Comparison of ENCODE assay signal across 8 cellular contexts in genomic region chr4:76305971-76306881, GRCh38. TPM values are rescaled to one million over a fixed set of nuclear protein-coding genes. Genes with fewer than 3 reads are reported as not detected.
DNase-seq lines count a peak whose midpoint lies in the region; ATAC-seq, FAIRE-seq and TF ChIP-seq lines count a peak whose summit lies in the region.

Gene STBD1, plus strand, starts transcription at chr4:76306733. Its CDS starts 37 bp downstream, at chr4:76306770.

- peak within 1 kb of the TSS; percentile 57 to 90 (median 84) for H3K27ac ChIP-seq in adrenal gland

- TF ChIP-seq POLR2A in adrenal gland (IDR thresholded peaks at IDR 0.05): peak in 1 of 2 donors; percentile 63

- H3K36me3 Mint-ChIP-seq in HFFc6 (ENCODE audit: low read depth): peaks cover 15% of the 10 kb centered on the region

- peak within 1 kb of the TSS; percentile 94 for H3K4me3 Mint-ChIP-seq in HFFc6

- WGBS in adrenal gland, 4 donors: 0 to 3% (median 0%) methylated on average over 22 to 85 of the region's 85 CpGs

- ATAC-seq in HG02938 (IDR thresholded peaks at IDR 0.05; ENCODE audit: unreplicated experiment) (no peak), HG03135 (IDR thresholded peaks at IDR 0.05; ENCODE audit: unreplicated experiment) (no peak)

- TF ChIP-seq CTCF in HFFc6 (IDR thresholded peaks at IDR 0.05) (no peak), adrenal gland (IDR thresholded peaks at IDR 0.05) (peak in 3 of 6 experiments; percentile 5 to 18 (median 5))

- H3K27ac Mint-ChIP-seq in HFFc6: peak within 1 kb of the TSS; percentile 87

- no peak for FAIRE-seq in RCC 7860 (lab: Jason Lieb, UNC)

- peaks cover 4 to 28% of the 10 kb centered on the region in 2 donors for H3K4me1 ChIP-seq in adrenal gland (replicated peaks in 1 of 2)

- H3K4me1 Mint-ChIP-seq in HFFc6 (ENCODE audit: low read depth): peaks cover 45% of the 10 kb centered on the region

- H3K36me3 ChIP-seq in adrenal gland (replicated peaks in 1 of 2): no peaks in the 10 kb centered on the region

- intact Hi-C loops in adrenal gland (cut with DNase I) (loop anchor here (10.0 kb wide), 2 partner anchors 111 to 121 kb away; no protein-coding TSS in a partner anchor), cardiac septum (cut with DNase I) (loop anchor here (1.0 to 10.0 kb wide), 6 partner anchors 54 to 189 kb away; partner anchors contain the start of genes CCDC158, FAM47E and SCARB2)

- H3K27me3 Mint-ChIP-seq in HFFc6 (ENCODE audit: insufficient read depth): peaks cover 3% of the 10 kb centered on the region

- peak; percentile 20 for DNase-seq in CMK (ENCODE audit: low read depth)
- DNase-seq in HFFc6: peak; percentile 61
- DNase-seq in RCC 7860 (ENCODE audit: low spot score): peak; percentile 64
- DNase-seq in adrenal gland: peak; percentile 76 to 90 (median 78)
- peak; percentile 93 for DNase-seq in cardiac septum (ENCODE audit: low spot score)
- DNase-seq in occipital lobe (lab: John Stamatoyannopoulos, UW): peak; percentile 37

- peak within 1 kb of the TSS; percentile 62 to 87 (median 74) for H3K4me3 ChIP-seq in adrenal gland

- H3K27me3 ChIP-seq in adrenal gland: no peaks in the 10 kb centered on the region

- no peaks in the 10 kb centered on the region for H3K9me3 Mint-ChIP-seq in HFFc6

- H3K9me3 ChIP-seq in adrenal gland (replicated peaks in 1 of 3): no peaks in the 10 kb centered on the region

RNA-seq across cellular contexts. Expression of gene STBD1, which starts in this region (rescaled TPM):
- total RNA-seq in HFFc6 (2021; fragmentation: NEBNext Ultra II Directional; extraction: Animal tissue kit (Norgen Biotek cat#: 25700)): 1 to 10 TPM; 4.3 to 6.0 (median 5.4) TPM
- total RNA-seq in adrenal gland (1 to 10 TPM; 1.5 to 6.3 (median 4.1) TPM), cardiac septum (37.6 TPM), occipital lobe (0.47 TPM)
- 1 to 10 TPM; 1.0 to 4.3 (median 2.6) TPM for polyA plus RNA-seq in adrenal gland

Comparison
In these comparisons a context has a peak if more than half of its experiments do, and no peak if none do; other contexts are left out.
1. Peak in DNase-seq in occipital lobe; RNA of the gene not detected or under 1 TPM.
2. DNase-seq: peak in every context shown above with its lines; median percentile 93 in cardiac septum; 78 in adrenal gland; 64 in RCC 7860; 61 in HFFc6; 37 in occipital lobe; 20 in CMK.